8 cellular contexts compared by ENCODE assay signal in the genomic region with DNA sequence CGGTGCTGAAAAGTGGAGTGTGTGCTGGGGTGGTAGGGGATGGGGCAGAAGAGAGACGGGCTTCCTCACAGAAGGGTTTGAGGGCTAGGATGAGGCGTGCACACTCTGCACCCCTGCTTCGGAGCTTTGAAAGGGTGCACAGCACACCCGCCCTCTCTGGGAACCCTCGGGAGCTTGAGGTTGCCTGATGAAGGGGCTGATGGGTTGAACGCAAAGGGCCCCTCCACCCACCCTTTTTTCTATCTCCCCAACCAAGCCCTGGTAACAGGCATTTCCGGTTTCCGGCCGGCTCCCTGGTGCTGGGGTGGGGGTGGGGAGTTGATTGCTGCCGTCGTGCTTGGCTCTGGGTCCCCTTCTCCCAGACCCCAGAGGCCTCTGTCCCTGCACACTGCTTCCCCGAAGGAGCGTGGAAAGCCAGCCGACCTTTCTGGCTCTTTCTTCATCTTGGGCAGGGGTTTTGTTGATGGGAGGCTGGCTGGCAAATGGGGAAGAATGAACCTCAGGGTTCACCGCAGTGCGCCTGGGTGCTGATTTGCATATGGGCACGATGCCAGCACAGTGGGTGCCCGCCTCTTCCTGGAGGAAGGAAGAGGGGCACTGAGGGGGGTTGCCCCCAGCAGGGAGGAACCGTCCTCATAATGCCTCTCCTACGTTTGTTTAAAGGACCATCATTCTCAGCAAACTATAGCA.
DNase-seq lines count a peak whose midpoint lies in the region; ATAC-seq lines count a peak whose summit lies in the region.

No MANE protein-coding gene starts in this region.

- peak; percentile 63 for ATAC-seq in GM18498 (IDR thresholded peaks at IDR 0.05; ENCODE audit: unreplicated experiment)
- ATAC-seq in HG03460 (IDR thresholded peaks at IDR 0.05; ENCODE audit: unreplicated experiment), result peak; percentile 50
- no peak for ATAC-seq in GM21515 (IDR thresholded peaks at IDR 0.05; ENCODE audit: unreplicated experiment)

- peaks cover 63% of the 10 kb centered on the region for H3K4me1 Mint-ChIP-seq in activated naive CD8-positive, alpha-beta T cell (ENCODE audit: low read depth)

- H3K27me3 ChIP-seq in iPS-20b (ENCODE audit: insufficient read depth, low read length), result no peaks in the 10 kb centered on the region

- H3K27me3 Mint-ChIP-seq in activated naive CD8-positive, alpha-beta T cell, result no peaks in the 10 kb centered on the region

- H3K9me3 ChIP-seq in iPS-20b (ENCODE audit: insufficient read depth, low read depth, low read length), result no peaks in the 10 kb centered on the region

- H3K4me3 ChIP-seq in iPS-20b (ENCODE audit: low read length), result no peak overlapping the region

- peaks cover 4% of the 10 kb centered on the region for H3K36me3 Mint-ChIP-seq in activated naive CD8-positive, alpha-beta T cell

- H3K4me3 Mint-ChIP-seq in activated naive CD8-positive, alpha-beta T cell, result peak overlapping the region; percentile 99

- peaks cover 8% of the 10 kb centered on the region; the same call in 1 of the 2 replicates for H3K4me1 ChIP-seq in iPS-20b (ENCODE audit: insufficient read depth, low read length)

- H3K9me3 Mint-ChIP-seq in activated naive CD8-positive, alpha-beta T cell (ENCODE audit: low read depth), result no peaks in the 10 kb centered on the region

- DNase-seq in SKM-1 treated with dmso at 0.1 percent for 144 hours (lab: John Stamatoyannopoulos, UW; ENCODE audit: unreplicated experiment) (peak; percentile 86), dedifferentiated amniotic fluid mesenchymal stem cell (ENCODE audit: extremely low spot score) (no peak)
- peak; percentile 73 to 78 for DNase-seq in stimulated activated CD4-positive, alpha-beta T cell treated with anti-CD3 and anti-CD28 coated beads, Interleukin-1b, Interleukin-23, amount 100 ng/mL, for 4 hours (ENCODE audit: low read depth in 2 of 2)

- peak overlapping the region; percentile 99 for H3K27ac Mint-ChIP-seq in activated naive CD8-positive, alpha-beta T cell

- no peak overlapping the region for H3K27ac ChIP-seq in iPS-20b (ENCODE audit: low read length)

- no peaks in the 10 kb centered on the region for H3K36me3 ChIP-seq in iPS-20b (ENCODE audit: insufficient read depth, low read depth, low read length)

- peak overlapping the region; percentile 33; the same call in 1 of the 2 replicates for H3K9ac ChIP-seq in iPS-20b (ENCODE audit: low read depth, low read length)
